23 cellular contexts compared by ENCODE assay signal in genomic region chr9:78668148-78668825, GRCh38.
DNase-seq lines count a peak whose midpoint lies in the region; ATAC-seq, FAIRE-seq and TF ChIP-seq lines count a peak whose summit lies in the region.
"Had no signal": no experiment of that assay in that cellular context is flagged by ENCODE, and none has a peak within 500 bp of the region (broad histone marks: within the 10 kb centered on the region; RNA-seq: fewer than 3 reads in every experiment).

No MANE protein-coding gene starts in this region.

- H3K4me1 Mint-ChIP-seq in astrocyte (ENCODE audit: low read depth, unreplicated experiment), result peaks cover 30% of the 10 kb centered on the region

- ATAC-seq in A549 (no peak), GM19455 (IDR thresholded peaks at IDR 0.05; ENCODE audit: unreplicated experiment) (no peak), HG03097 (IDR thresholded peaks at IDR 0.05; ENCODE audit: low FRiP score, unreplicated experiment) (no peak)
- ATAC-seq in activated CD4-positive, CD25-positive, alpha-beta regulatory T cell treated with anti-CD3 and anti-CD28 coated beads, Interleukin-2, amount 50 U/mL, for 24 hours, result no peak
- ATAC-seq: activated naive CD4-positive, alpha-beta T cell treated with anti-CD3 and anti-CD28 coated beads, Interleukin-2, amount 50 U/mL, for 72 hours; body of pancreas; Panc1 had no signal

- H3K27ac ChIP-seq in A549 (peak overlapping the region in 1 of 2 experiments; percentile 17; a peak in 1 of 6 replicates), astrocyte (ENCODE audit: low read depth, low read length) (no peak overlapping the region)
- H3K27ac ChIP-seq: body of pancreas, KMS-11, tibial nerve had no signal

- no peaks in the 10 kb centered on the region for H3K36me3 ChIP-seq in astrocyte (ENCODE audit: insufficient read depth, low read length)
- H3K36me3 ChIP-seq: tibial nerve had no signal

- H3K4me2 ChIP-seq in A549, result no peak overlapping the region
- no peak overlapping the region for H3K4me2 ChIP-seq in astrocyte (ENCODE audit: low read length)
- H3K4me2 ChIP-seq: KMS-11 had no signal

- 49% methylated on average over 4 of the region's 4 CpGs for WGBS in A549 (ENCODE audit: missing lambda C conversion rate)

- H2AFZ ChIP-seq in astrocyte (ENCODE audit: low read depth, low read length), result no peak overlapping the region

- H3K4me1 ChIP-seq in A549 (peaks cover 6% of the 10 kb centered on the region; the same call in 1 of the 3 replicates), astrocyte (ENCODE audit: insufficient read depth, low read length) (no peaks in the 10 kb centered on the region)
- H3K4me1 ChIP-seq: body of pancreas, tibial nerve had no signal

- H4K20me1 ChIP-seq in astrocyte (ENCODE audit: insufficient read depth, low read length), result no peaks in the 10 kb centered on the region

- POLR2A ChIA-PET in A549 (lab: Yijun Ruan, JAX), result no interaction called here

- DNase-seq in A549 (ENCODE audit: low read depth in 1 of 2, low spot score in 1 of 2) (no peak), HT-29 (ENCODE audit: low spot score) (peak; percentile 22), astrocyte (ENCODE audit: low read depth) (peak; percentile 22), dedifferentiated amniotic fluid mesenchymal stem cell (ENCODE audit: extremely low spot score) (no peak)
- DNase-seq: activated T-cell treated with anti-CD3 and anti-CD28 coated beads, Interleukin-2, amount 50 U/mL, for 24 hours; body of pancreas; CD4-positive, alpha-beta T cell; cortex of kidney; DND-41; erythroblast; islet precursor cell; NCI-H1105; NCI-H774; stimulated activated naive CD4-positive, alpha-beta T cell had no signal

- TF ChIP-seq CTCF in A549 (IDR thresholded peaks at IDR 0.05), result no peak
- no peak for TF ChIP-seq CTCF in astrocyte (IDR thresholded peaks at IDR 0.05; ENCODE audit: insufficient read depth, low read depth, low read length)

- no peaks in the 10 kb centered on the region for H3K36me3 Mint-ChIP-seq in astrocyte (ENCODE audit: low read depth, unreplicated experiment)
- H3K36me3 Mint-ChIP-seq: activated naive CD4-positive, alpha-beta T cell treated with anti-CD3 and anti-CD28 coated beads, Interleukin-2, amount 50 U/mL, for 72 hours; mesothelial cell of epicardium had no signal

- H3K4me3 ChIP-seq in A549 (no peak overlapping the region), astrocyte (ENCODE audit: insufficient read depth, low read depth, low read length) (no peak overlapping the region)
- H3K4me3 ChIP-seq: body of pancreas, tibial nerve had no signal

- H3K9ac ChIP-seq in astrocyte (ENCODE audit: low read length), result no peak overlapping the region
- H3K9ac ChIP-seq: KMS-11 had no signal

- FAIRE-seq in A549 (lab: Jason Lieb, UNC), result no peak
- no peak for FAIRE-seq in astrocyte (lab: Jason Lieb, UNC)
- peak; percentile 96 for FAIRE-seq in islet of Langerhans (lab: Jason Lieb, UNC)

- no peak for TF ChIP-seq POLR2A in A549 (IDR thresholded peaks at IDR 0.05; ENCODE audit: low read length)

- no peaks in the 10 kb centered on the region for H3K79me2 ChIP-seq in astrocyte (ENCODE audit: insufficient read depth, low read length)

- H3K9me3 ChIP-seq in A549 (no peaks in the 10 kb centered on the region), astrocyte (ENCODE audit: insufficient read depth, low read depth, low read length) (no peaks in the 10 kb centered on the region)
- H3K9me3 ChIP-seq: body of pancreas, tibial nerve had no signal

- no peak for TF ChIP-seq EP300 in A549 (IDR thresholded peaks at IDR 0.05)

- H3K27ac Mint-ChIP-seq in astrocyte (ENCODE audit: unreplicated experiment), result peak overlapping the region; percentile 41
- H3K27ac Mint-ChIP-seq: activated naive CD4-positive, alpha-beta T cell treated with anti-CD3 and anti-CD28 coated beads, Interleukin-2, amount 50 U/mL, for 72 hours; activated T-cell treated with anti-CD3 and anti-CD28 coated beads, Interleukin-2, amount 50 U/mL, for 24 hours; CD4-positive, alpha-beta T cell; mesothelial cell of epicardium had no signal

- no peak for TF ChIP-seq RAD21 in A549 (conservative IDR thresholded peaks at IDR 0.05 in 1 of 2, IDR thresholded peaks at IDR 0.05 in 1 of 2)

- no peaks in the 10 kb centered on the region for H3K27me3 ChIP-seq in astrocyte (ENCODE audit: insufficient read depth, low read length)
- H3K27me3 ChIP-seq: body of pancreas, tibial nerve had no signal

- CTCF ChIA-PET in A549 (lab: Yijun Ruan, JAX), result interaction anchor here (0.8 kb wide), 1 partner anchor 73 kb away, joined by 3 read pairs; no protein-coding TSS in a partner anchor

- no peak overlapping the region for H3K4me3 Mint-ChIP-seq in astrocyte (ENCODE audit: unreplicated experiment)
- H3K4me3 Mint-ChIP-seq: activated T-cell treated with anti-CD3 and anti-CD28 coated beads, Interleukin-2, amount 50 U/mL, for 24 hours; CD4-positive, alpha-beta T cell; mesothelial cell of epicardium had no signal

- no peaks in the 10 kb centered on the region for H3K27me3 Mint-ChIP-seq in astrocyte (ENCODE audit: low read depth, unreplicated experiment)
- H3K27me3 Mint-ChIP-seq: activated T-cell treated with anti-CD3 and anti-CD28 coated beads, Interleukin-2, amount 50 U/mL, for 24 hours had no signal

- no peaks in the 10 kb centered on the region for H3K9me3 Mint-ChIP-seq in astrocyte (ENCODE audit: unreplicated experiment)
- H3K9me3 Mint-ChIP-seq: mesothelial cell of epicardium had no signal

TF ChIP-seq in A549, 52 proteins besides CTCF, POLR2A, EP300 and RAD21:
- no peak for TF ChIP-seq HOXA7 (CRISPR knock-in tag; IDR thresholded peaks at IDR 0.05)
- no peak for TF ChIP-seq FOSL2 (IDR thresholded peaks at IDR 0.05)
- peak; percentile 42; the same call in 1 of the 2 replicates for TF ChIP-seq FOSL2 (CRISPR knock-in tag; IDR thresholded peaks at IDR 0.05)
- TF ChIP-seq SREBF2 (IDR thresholded peaks at IDR 0.05), result no peak

Comparison
In these comparisons a context has a peak if more than half of its experiments do, and no peak if none do; other contexts are left out.
1. DNase-seq: peak in HT-29 (single experiment) and astrocyte (single experiment); none in A549 (0 of 2) and dedifferentiated amniotic fluid mesenchymal stem cell (single experiment).